In genomic region chr12:62909340-62909739, GRCh38 we compare ENCODE assay signal across 15 cellular contexts. TPM values are rescaled to one million over a fixed set of nuclear protein-coding genes. Genes with fewer than 3 reads are reported as not detected.
DNase-seq lines count a peak whose midpoint lies in the region; ATAC-seq, FAIRE-seq and TF ChIP-seq lines count a peak whose summit lies in the region.
"Had no signal": no experiment of that assay in that cellular context is flagged by ENCODE, and none has a peak within 500 bp of the region (broad histone marks: within the 10 kb centered on the region; RNA-seq: fewer than 3 reads in every experiment).

No MANE protein-coding gene starts in this region.

- H3K4me2 ChIP-seq in GM23338 (no peak overlapping the region), K562 (ENCODE audit: insufficient read depth, low read length) (no peak overlapping the region), mesendoderm (ENCODE audit: low read length) (no peak overlapping the region)

- no peak for FAIRE-seq in K562 (lab: Jason Lieb, UNC)
- FAIRE-seq: A204.1 had no signal

- peaks cover 3% of the 10 kb centered on the region; the same call in 1 of the 2 replicates for H3K9me3 ChIP-seq in SJCRH30 (replicated peaks)
- H3K9me3 ChIP-seq in K562 (replicated peaks; ENCODE audit: control insufficient read depth, insufficient read depth, low read depth, low read length): no peaks in the 10 kb centered on the region
- H3K9me3 ChIP-seq: BE2C, HAP-1 had no signal

- H2AK5ac ChIP-seq in mesendoderm (ENCODE audit: low read length): no peak overlapping the region

- TF ChIP-seq POLR2A in K562 (conservative IDR thresholded peaks at IDR 0.05): no peak

- H3K4me3 Mint-ChIP-seq in GM23338: no peak overlapping the region
- H3K4me3 Mint-ChIP-seq in activated naive CD4-positive, alpha-beta T cell treated with anti-CD3 and anti-CD28 coated beads for 36 hours: no peak overlapping the region
- H3K4me3 Mint-ChIP-seq: CD8-positive, alpha-beta T cell had no signal

- ATAC-seq in GM23338: no peak
- peak; percentile 16; the same call in 2 of the 3 replicates for ATAC-seq in K562
- ATAC-seq: CD8-positive, alpha-beta T cell had no signal

- intact Hi-C loops in K562 (cut with micrococcal nuclease): no loop called here
- intact Hi-C loops in activated naive CD4-positive, alpha-beta T cell treated with anti-CD3 and anti-CD28 coated beads for 36 hours (cut with micrococcal nuclease): no loop called here

- peaks cover 10% of the 10 kb centered on the region; the same call in 2 of the 3 replicates for H3K36me3 Mint-ChIP-seq in GM23338 (ENCODE audit: low read depth)
- no peaks in the 10 kb centered on the region for H3K36me3 Mint-ChIP-seq in activated naive CD4-positive, alpha-beta T cell treated with anti-CD3 and anti-CD28 coated beads for 36 hours (ENCODE audit: low read depth)
- H3K36me3 Mint-ChIP-seq: CD8-positive, alpha-beta T cell had no signal

- POLR2A ChIA-PET in K562 (lab: Yijun Ruan, JAX): interaction anchor here (1.5 to 2.3 kb wide), 2 partner anchors 10 to 24 kb away, joined by 3 to 6 read pairs; no protein-coding TSS in a partner anchor

- H3K9ac ChIP-seq in K562 (ENCODE audit: insufficient read depth in 1 of 2, low read depth in 2 of 2, low read length in 2 of 2) (no peak overlapping the region), mesendoderm (ENCODE audit: low read length) (no peak overlapping the region)
- H3K9ac ChIP-seq: GM23248 had no signal

- TF ChIP-seq RAD21 in K562 (CRISPR knock-in tag; conservative IDR thresholded peaks at IDR 0.05 in 1 of 2, IDR thresholded peaks at IDR 0.05 in 1 of 2): no peak

- no peaks in the 10 kb centered on the region for H3K9me1 ChIP-seq in K562 (ENCODE audit: control insufficient read depth, insufficient read depth, low read length)

- H3K56ac ChIP-seq in mesendoderm (ENCODE audit: low read length): no peak overlapping the region

- H3K27ac ChIP-seq in GM23338 (ENCODE audit: low read depth) (no peak overlapping the region), SJCRH30 (peak overlapping the region; percentile 47), K562 (ENCODE audit: extremely low read depth, low read depth, low read length) (peak overlapping the region; percentile 61), mesendoderm (ENCODE audit: low read depth, low read length) (no peak overlapping the region), caudate nucleus (ENCODE audit: low read depth, low read length) (no peak overlapping the region)
- H3K27ac ChIP-seq: C4-2B, GM23248 had no signal

- peaks cover 6% of the 10 kb centered on the region for H4K20me1 ChIP-seq in GM23338 (replicated peaks; ENCODE audit: insufficient read depth)
- H4K20me1 ChIP-seq in K562 (replicated peaks; ENCODE audit: control insufficient read depth, insufficient read depth, low read length): 0 out of 2 replicates have a peak, but pooled peaks cover 3% of the 10 kb centered on the region

- no peak for TF ChIP-seq CTCF in GM23338 (conservative IDR thresholded peaks at IDR 0.05; ENCODE audit: low read depth in 2 of 2)
- TF ChIP-seq CTCF in K562 (IDR thresholded peaks at IDR 0.05 in 2 of 3, conservative IDR thresholded peaks at IDR 0.05 in 1 of 3; ENCODE audit: insufficient read depth in 2 of 3, low read depth in 1 of 3, low read length in 3 of 3): no peak

- H3K79me1 ChIP-seq in mesendoderm (ENCODE audit: low read length): peaks cover 6% of the 10 kb centered on the region

- no peak overlapping the region for H2BK15ac ChIP-seq in mesendoderm (replicated peaks; ENCODE audit: low read depth)

- peaks cover 2% of the 10 kb centered on the region for H3K27me3 Mint-ChIP-seq in GM23338 (ENCODE audit: insufficient read depth, low read depth, poor library complexity)
- peaks cover 14% of the 10 kb centered on the region for H3K27me3 Mint-ChIP-seq in activated naive CD4-positive, alpha-beta T cell treated with anti-CD3 and anti-CD28 coated beads for 36 hours (ENCODE audit: low read depth)

- 36% methylated on average over 1 of the region's 1 CpG for WGBS in K562 (ENCODE audit: insufficient coverage, low coverage, missing lambda C conversion rate)
- no CpG with 5 or more reads among the region's 1 CpG for WGBS in mesendoderm (ENCODE audit: extremely low coverage, insufficient coverage, low lambda C conversion rate)

- H3K4me1 ChIP-seq in GM23338 (ENCODE audit: insufficient read depth) (peaks cover 13% of the 10 kb centered on the region), SJCRH30 (peaks cover 47% of the 10 kb centered on the region), K562 (replicated peaks in 1 of 2; ENCODE audit: control insufficient read depth in 2 of 2, insufficient read depth in 2 of 2, low read length in 2 of 2) (peaks cover 20 to 75% of the 10 kb centered on the region in 2 experiments; a peak in 4 of 5 replicates), mesendoderm (ENCODE audit: control insufficient read depth, low read depth, low read length) (peaks cover 24% of the 10 kb centered on the region)
- H3K4me1 ChIP-seq: BE2C had no signal

- no peak overlapping the region for H2BK120ac ChIP-seq in mesendoderm (ENCODE audit: low read depth, low read length)

- no peak overlapping the region for H4K8ac ChIP-seq in mesendoderm (ENCODE audit: low read depth, low read length)

- no peaks in the 10 kb centered on the region for H3F3A ChIP-seq in GM23338 (replicated peaks; ENCODE audit: low read depth)

- H3K27me3 ChIP-seq in GM23338 (ENCODE audit: insufficient read depth) (no peaks in the 10 kb centered on the region), SJCRH30 (no peaks in the 10 kb centered on the region), K562 (ENCODE audit: control insufficient read depth in 2 of 2, insufficient read depth in 2 of 2, low read length in 2 of 2) (no peaks in the 10 kb centered on the region), mesendoderm (ENCODE audit: insufficient read depth, low read length, poor library complexity) (no peaks in the 10 kb centered on the region)

- no peak overlapping the region for H3K4me3 ChIP-seq in GM23338
- H3K4me3 ChIP-seq in SJCRH30: no peak overlapping the region
- no peak overlapping the region for H3K4me3 ChIP-seq in K562
- no peak overlapping the region for H3K4me3 ChIP-seq in mesendoderm (ENCODE audit: low read length)
- H3K4me3 ChIP-seq: GM23248, HAP-1 had no signal

- no TSS peak for BruUV-seq in K562 (replicated peaks; lab: Mats Ljungman, UMichigan)

- H3K4me1 Mint-ChIP-seq in GM23338: peaks cover 43% of the 10 kb centered on the region
- H3K4me1 Mint-ChIP-seq in activated naive CD4-positive, alpha-beta T cell treated with anti-CD3 and anti-CD28 coated beads for 36 hours (ENCODE audit: low read depth): no peaks in the 10 kb centered on the region

- no peaks in the 10 kb centered on the region for H3K9me3 Mint-ChIP-seq in GM23338
- H3K9me3 Mint-ChIP-seq in activated naive CD4-positive, alpha-beta T cell treated with anti-CD3 and anti-CD28 coated beads for 36 hours: no peaks in the 10 kb centered on the region
- H3K9me3 Mint-ChIP-seq: CD8-positive, alpha-beta T cell had no signal

- H3K27ac Mint-ChIP-seq in GM23338: peak overlapping the region; percentile 3; the same call in 1 of the 2 replicates
- no peak overlapping the region for H3K27ac Mint-ChIP-seq in activated naive CD4-positive, alpha-beta T cell treated with anti-CD3 and anti-CD28 coated beads for 36 hours
- H3K27ac Mint-ChIP-seq: CD8-positive, alpha-beta T cell had no signal

- H3K4ac ChIP-seq in mesendoderm (ENCODE audit: low read depth, low read length): no peak overlapping the region

- peak overlapping the region; percentile 25 for H2BK5ac ChIP-seq in mesendoderm (ENCODE audit: low read length)

- no peaks in the 10 kb centered on the region for H3K9me2 ChIP-seq in GM23338 (ENCODE audit: insufficient read depth)

- H3K79me2 ChIP-seq in GM23338 (replicated peaks; ENCODE audit: insufficient read depth) (peaks cover 69% of the 10 kb centered on the region), K562 (ENCODE audit: control insufficient read depth, insufficient read depth, low read length) (peaks cover 31% of the 10 kb centered on the region; the same call in 2 of the 3 replicates), mesendoderm (ENCODE audit: control insufficient read depth, insufficient read depth, low read length) (peaks cover 13% of the 10 kb centered on the region)

- no peak for DNase-seq in GM23338 (ENCODE audit: low spot score)
- DNase-seq in SJCRH30: peak; percentile 33 to 81
- no peak for DNase-seq in K562 (ENCODE audit: extremely low read depth in 1 of 4, low spot score in 3 of 4)
- DNase-seq in mesendoderm: no peak
- no peak for DNase-seq in caudate nucleus (lab: John Stamatoyannopoulos, UW)
- DNase-seq in activated naive CD4-positive, alpha-beta T cell treated with anti-CD3 and anti-CD28 coated beads for 36 hours: no peak
- no peak for DNase-seq in NCI-H187 (lab: John Stamatoyannopoulos, UW)
- DNase-seq: BE2C; CD8-positive, alpha-beta T cell; DMS53; GF-D8; GM23248 had no signal

- no peak overlapping the region for H4K5ac ChIP-seq in mesendoderm (ENCODE audit: low read length)

- CTCF ChIA-PET in K562 (lab: Yijun Ruan, JAX; ENCODE audit: low intra/inter-chr PET ratio): no interaction called here
- CTCF ChIA-PET in activated naive CD4-positive, alpha-beta T cell treated with anti-CD3 and anti-CD28 coated beads for 36 hours (lab: Charles Lee): no interaction called here

- H2AFZ ChIP-seq in GM23338 (no peak overlapping the region), K562 (ENCODE audit: low read depth, low read length) (peak overlapping the region; percentile 46; the same call in 1 of the 2 replicates)
- H2AFZ ChIP-seq: GM23248 had no signal

- no peak overlapping the region for H3K18ac ChIP-seq in mesendoderm (ENCODE audit: low read length)

- in situ Hi-C loops in K562 (cut with MboI): no loop called here

- no peaks in the 10 kb centered on the region for H3K36me3 ChIP-seq in GM23338 (ENCODE audit: insufficient read depth)
- no peaks in the 10 kb centered on the region for H3K36me3 ChIP-seq in SJCRH30
- H3K36me3 ChIP-seq in K562 (ENCODE audit: control insufficient read depth, insufficient read depth, low read length): 0 out of 3 replicates have a peak, but pooled peaks cover 2% of the 10 kb centered on the region
- no peaks in the 10 kb centered on the region for H3K36me3 ChIP-seq in mesendoderm (ENCODE audit: control insufficient read depth, insufficient read depth, low read length)
- H3K36me3 ChIP-seq: BE2C, HAP-1 had no signal

- H3K23ac ChIP-seq in mesendoderm (ENCODE audit: low read length): no peak overlapping the region

- no peak for TF ChIP-seq EP300 in K562 (IDR thresholded peaks at IDR 0.05; ENCODE audit: low read length)

RNA-seq across cellular contexts. Expression of gene PPM1H, which starts 25.6 kb away (rescaled TPM):
- 41.2 and 41.3 TPM in 2 replicates for total RNA-seq in GM23338 (2014; rRNA removed; shearing (Covaris generic))
- 11.3 and 11.4 TPM in 2 replicates for polyA plus RNA-seq in GM23338 (2016; fragmentation: Nextera tagmentation; extraction: Ambion mirVana)
- 4.1 and 4.3 TPM in 2 replicates for total RNA-seq in SJCRH30 (2014; rRNA removed; shearing (Covaris generic))
- total RNA-seq in K562 (2011; cell fraction: chromatin; rRNA removed; ENCODE audit: low replicate concordance): 4.0 and 12.4 TPM in 2 replicates
- 5.7 and 6.2 TPM in 2 replicates for total RNA-seq in K562 (2011; cell fraction: nucleolus; rRNA removed)
- 5.2 and 6.4 TPM in 2 replicates for total RNA-seq in K562 (2011; cell fraction: nucleoplasm; rRNA removed)
- 11.3 and 13.0 TPM in 2 replicates for total RNA-seq in K562 (2014; rRNA removed)
- 13.7 and 17.2 TPM in 2 replicates for total RNA-seq in K562 (2014; rRNA removed; fragmentation: Illumina TruSeq; extraction: Trizol)
- 29.0 and 29.3 TPM in 2 replicates for total RNA-seq in K562 (2015; rRNA removed; fragmentation: Illumina TruSeq; extraction: Trizol)
- 21.5 and 23.0 TPM in 2 replicates for total RNA-seq in K562 (2021)
- polyA plus RNA-seq in K562 (2011; rRNA removed): 4.8 and 6.1 TPM in 2 replicates
- 4.5 and 5.7 TPM in 2 replicates for polyA plus RNA-seq in K562 (2011; cell fraction: cytosol; rRNA removed)
- 3.7 and 4.0 TPM in 2 replicates for polyA plus RNA-seq in K562 (2011; cell fraction: nucleus; rRNA removed)
- 9.0 and 13.2 TPM in 2 replicates for polyA plus RNA-seq in K562 (2012)
- 11.1 and 11.6 TPM in 2 replicates for polyA plus RNA-seq in K562 (2014; fragmentation: Illumina TruSeq; extraction: Trizol)
- polyA plus RNA-seq in K562 (2014; fragmentation: Nextera tagmentation; extraction: Ambion mirVana): 1 to 10 TPM; 5.3 to 8.1 TPM
- 9.3 and 9.7 TPM in 2 replicates for polyA plus RNA-seq in K562 (2014; rRNA removed)
- 10.7 and 12.0 TPM in 2 replicates for polyA minus RNA-seq in K562 (2011; rRNA and poly(A)+ RNA removed)
- 6.6 and 9.7 TPM in 2 replicates for polyA minus RNA-seq in K562 (2011; cell fraction: cytosol; rRNA and poly(A)+ RNA removed)
- 5.8 and 6.6 TPM in 2 replicates for polyA minus RNA-seq in K562 (2011; cell fraction: nucleus; rRNA and poly(A)+ RNA removed)
- polyA plus RNA-seq in mesendoderm (2013, experiment 1 of 2): 15.7 TPM
- polyA plus RNA-seq in mesendoderm (2013, experiment 2 of 2): 15.2 TPM
- total RNA-seq in activated naive CD4-positive, alpha-beta T cell treated with anti-CD3 and anti-CD28 coated beads for 36 hours: not detected
- total RNA-seq: CD8-positive, alpha-beta T cell had no signal

Comparison
In these comparisons a context has a peak if more than half of its experiments do, and no peak if none do; other contexts are left out.
1. DNase-seq: peak in SJCRH30 (2 of 2); none in GM23338 (single experiment), K562 (0 of 4), mesendoderm (single experiment), caudate nucleus (0 of 61), activated naive CD4-positive, alpha-beta T cell treated with anti-CD3 and anti-CD28 coated beads for 36 hours (single experiment) and NCI-H187 (0 of 2).
2. H3K27ac ChIP-seq: peak in SJCRH30 (single experiment) and K562 (single experiment); none in GM23338 (single experiment), mesendoderm (single experiment) and caudate nucleus (single experiment).